Comparison of ENCODE assay signal across 7 cellular contexts in the genomic region with DNA sequence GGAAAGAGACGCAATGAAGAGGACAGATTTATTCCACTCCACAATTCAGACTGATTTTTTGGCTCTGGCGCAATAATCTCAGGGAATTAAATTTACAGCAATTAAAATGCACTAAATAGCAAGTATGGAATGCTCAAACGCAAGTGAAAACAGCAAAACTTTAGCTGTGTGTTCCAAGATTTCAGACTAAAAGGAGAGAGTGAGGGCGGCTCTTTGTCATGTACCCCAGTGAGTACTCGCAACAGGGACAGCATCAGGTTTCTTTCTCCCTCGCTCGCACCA. TPM values are rescaled to one million over a fixed set of nuclear protein-coding genes. Genes with fewer than 3 reads are reported as not detected.
DNase-seq lines count a peak whose midpoint lies in the region; ATAC-seq and TF ChIP-seq lines count a peak whose summit lies in the region.

No MANE protein-coding gene starts in this region.

- H3K4me1 ChIP-seq in HEK293 (ENCODE audit: control insufficient read depth, insufficient read depth, low read length) (peaks cover 21% of the 10 kb centered on the region), iPS-18a (ENCODE audit: control insufficient read depth, low read depth, low read length) (peaks cover 23% of the 10 kb centered on the region)

- no peaks in the 10 kb centered on the region for H3K36me3 ChIP-seq in HEK293 (ENCODE audit: control insufficient read depth in 2 of 2, insufficient read depth in 1 of 2, low read length in 2 of 2)
- H3K36me3 ChIP-seq in iPS-18a (ENCODE audit: control insufficient read depth, low read depth, low read length): no peaks in the 10 kb centered on the region

- peak overlapping the region; percentile 97 for H3K4me3 Mint-ChIP-seq in activated CD8-positive, alpha-beta T cell treated with anti-CD3 and anti-CD28 coated beads for 36 hours
- H3K4me3 Mint-ChIP-seq in stimulated activated memory B cell treated with anti-CD40 and anti-IgM and Interleukin-4, amounts not matched to agents 10 μg/mL and 1 μg/mL and 100 μg/mL, for 72 hours: peak overlapping the region; percentile 96

- DNase-seq in activated CD8-positive, alpha-beta T cell treated with anti-CD3 and anti-CD28 coated beads for 36 hours: no peak
- DNase-seq in NCI-H2107 (lab: John Stamatoyannopoulos, UW): no peak
- no peak for DNase-seq in stimulated activated CD4-positive, alpha-beta T cell treated with anti-CD3 and anti-CD28 coated beads, Interleukin-15, amount 100 ng/mL, for 24 hours

- H3K4me1 Mint-ChIP-seq in activated CD8-positive, alpha-beta T cell treated with anti-CD3 and anti-CD28 coated beads for 36 hours (ENCODE audit: low read depth): peaks cover 26% of the 10 kb centered on the region
- H3K4me1 Mint-ChIP-seq in stimulated activated memory B cell treated with anti-CD40 and anti-IgM and Interleukin-4, amounts not matched to agents 10 μg/mL and 1 μg/mL and 100 μg/mL, for 72 hours: peaks cover 37% of the 10 kb centered on the region

- no peaks in the 10 kb centered on the region for H3K9me3 Mint-ChIP-seq in activated CD8-positive, alpha-beta T cell treated with anti-CD3 and anti-CD28 coated beads for 36 hours
- H3K9me3 Mint-ChIP-seq in stimulated activated memory B cell treated with anti-CD40 and anti-IgM and Interleukin-4, amounts not matched to agents 10 μg/mL and 1 μg/mL and 100 μg/mL, for 72 hours: no peaks in the 10 kb centered on the region

- intact Hi-C loops in activated CD8-positive, alpha-beta T cell treated with anti-CD3 and anti-CD28 coated beads for 36 hours (cut with micrococcal nuclease): no loop called here

- H3K4me3 ChIP-seq in HEK293 (ENCODE audit: low read depth, low read length) (peak overlapping the region; percentile 64), iPS-18a (ENCODE audit: low read length) (peak overlapping the region; percentile 74)

- H3K9ac ChIP-seq in iPS-18a (ENCODE audit: low read length): peak overlapping the region; percentile 58

- no peaks in the 10 kb centered on the region for H3K36me3 Mint-ChIP-seq in activated CD8-positive, alpha-beta T cell treated with anti-CD3 and anti-CD28 coated beads for 36 hours (ENCODE audit: low read depth)
- H3K36me3 Mint-ChIP-seq in stimulated activated memory B cell treated with anti-CD40 and anti-IgM and Interleukin-4, amounts not matched to agents 10 μg/mL and 1 μg/mL and 100 μg/mL, for 72 hours: no peaks in the 10 kb centered on the region

- H3K27me3 ChIP-seq in iPS-18a (ENCODE audit: control insufficient read depth, insufficient read depth, low read length): peaks cover 6% of the 10 kb centered on the region

- no peak for ATAC-seq in activated CD8-positive, alpha-beta T cell treated with anti-CD3 and anti-CD28 coated beads for 36 hours
- ATAC-seq in stimulated activated memory B cell treated with anti-CD40 and anti-IgM and Interleukin-4, amounts not matched to agents 10 μg/mL and 1 μg/mL and 100 μg/mL, for 72 hours: no peak
- no peak for ATAC-seq in HG02642 (IDR thresholded peaks at IDR 0.05; ENCODE audit: poor library complexity, unreplicated experiment)

- CTCF ChIA-PET in HEK293 (lab: Yijun Ruan, JAX): interaction anchor here (0.7 to 1.4 kb wide), 2 partner anchors 104 to 239 kb away, joined by 3 to 4 read pairs; no protein-coding TSS in a partner anchor
- CTCF ChIA-PET in activated CD8-positive, alpha-beta T cell treated with anti-CD3 and anti-CD28 coated beads for 36 hours (lab: Charles Lee): interaction anchor here (0.6 to 1.3 kb wide), 3 partner anchors 17 to 211 kb away, joined by 3 to 4 read pairs (median 3); no protein-coding TSS in a partner anchor

- H3K9me3 ChIP-seq in HEK293 (ENCODE audit: control insufficient read depth, insufficient read depth, low read depth, low read length): no peaks in the 10 kb centered on the region
- H3K9me3 ChIP-seq in iPS-18a (ENCODE audit: control insufficient read depth, low read depth, low read length): no peaks in the 10 kb centered on the region

- TF ChIP-seq CTCF in HEK293 (tag by site-specific recombination; IDR thresholded peaks at IDR 0.05): no peak
- no peak for TF ChIP-seq CTCF in activated CD8-positive, alpha-beta T cell treated with anti-CD3 and anti-CD28 coated beads for 36 hours (IDR thresholded peaks at IDR 0.05)

- H3K27ac ChIP-seq in HEK293 (ENCODE audit: extremely low read depth, low read depth, low read length): peak overlapping the region; percentile 92
- H3K27ac ChIP-seq in iPS-18a (ENCODE audit: low read length): no peak overlapping the region

- POLR2A ChIA-PET in HEK293 (lab: Yijun Ruan, JAX): interaction anchor here (0.9 to 3.7 kb wide), 7 partner anchors 8 to 211 kb away, joined by 3 to 24 read pairs (median 7); a partner anchor contains a TSS
- POLR2A ChIA-PET in activated CD8-positive, alpha-beta T cell treated with anti-CD3 and anti-CD28 coated beads for 36 hours (lab: Charles Lee): interaction anchor here (1.2 to 1.3 kb wide), 2 partner anchors 8 to 10 kb away, joined by 3 to 4 read pairs; no protein-coding TSS in a partner anchor

- peak overlapping the region; percentile 84 for H3K27ac Mint-ChIP-seq in activated CD8-positive, alpha-beta T cell treated with anti-CD3 and anti-CD28 coated beads for 36 hours
- H3K27ac Mint-ChIP-seq in stimulated activated memory B cell treated with anti-CD40 and anti-IgM and Interleukin-4, amounts not matched to agents 10 μg/mL and 1 μg/mL and 100 μg/mL, for 72 hours: peak overlapping the region; percentile 81

- no peaks in the 10 kb centered on the region for H3K27me3 Mint-ChIP-seq in activated CD8-positive, alpha-beta T cell treated with anti-CD3 and anti-CD28 coated beads for 36 hours
- no peaks in the 10 kb centered on the region for H3K27me3 Mint-ChIP-seq in stimulated activated memory B cell treated with anti-CD40 and anti-IgM and Interleukin-4, amounts not matched to agents 10 μg/mL and 1 μg/mL and 100 μg/mL, for 72 hours

TF ChIP-seq in HEK293, 187 proteins besides CTCF, POLR2A, EP300 and RAD21:
- TF ChIP-seq SCRT2 (tag by site-specific recombination; IDR thresholded peaks at IDR 0.05) (peak; percentile 82; the same call in 1 of the 2 replicates), ZNF266 (tag by site-specific recombination; IDR thresholded peaks at IDR 0.05; ENCODE audit: low read depth) (no peak), KLF7 (tag by site-specific recombination; IDR thresholded peaks at IDR 0.05; ENCODE audit: borderline replicate concordance) (no peak)
- TF ChIP-seq, protein P1, sequence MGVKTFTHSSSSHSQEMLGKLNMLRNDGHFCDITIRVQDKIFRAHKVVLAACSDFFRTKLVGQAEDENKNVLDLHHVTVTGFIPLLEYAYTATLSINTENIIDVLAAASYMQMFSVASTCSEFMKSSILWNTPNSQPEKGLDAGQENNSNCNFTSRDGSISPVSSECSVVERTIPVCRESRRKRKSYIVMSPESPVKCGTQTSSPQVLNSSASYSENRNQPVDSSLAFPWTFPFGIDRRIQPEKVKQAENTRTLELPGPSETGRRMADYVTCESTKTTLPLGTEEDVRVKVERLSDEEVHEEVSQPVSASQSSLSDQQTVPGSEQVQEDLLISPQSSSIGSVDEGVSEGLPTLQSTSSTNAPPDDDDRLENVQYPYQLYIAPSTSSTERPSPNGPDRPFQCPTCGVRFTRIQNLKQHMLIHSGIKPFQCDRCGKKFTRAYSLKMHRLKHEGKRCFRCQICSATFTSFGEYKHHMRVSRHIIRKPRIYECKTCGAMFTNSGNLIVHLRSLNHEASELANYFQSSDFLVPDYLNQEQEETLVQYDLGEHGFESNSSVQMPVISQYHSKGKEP (tag by site-specific recombination; IDR thresholded peaks at IDR 0.05): 0 out of 2 replicates have a peak, but pooled peaks have one; percentile 1

RNA-seq across cellular contexts. Expression of a gene that starts 1.2 kb away (rescaled TPM):
- 10 to 100 TPM; 12.7 to 13.9 TPM for total RNA-seq in activated CD8-positive, alpha-beta T cell treated with anti-CD3 and anti-CD28 coated beads for 36 hours
